8 cellular contexts compared by ENCODE assay signal in genomic region chr20:53738039-53738944, GRCh38.
A peak's percentile ranks its signal among the peaks of the same experiment; 100 is the strongest.
DNase-seq lines count a peak whose midpoint lies in the region; ATAC-seq and TF ChIP-seq lines count a peak whose summit lies in the region.

No MANE protein-coding gene starts in this region.

- intact Hi-C loops in esophagus squamous epithelium (cut with DNase I), result no loop called here

- TF ChIP-seq CTCF in esophagus squamous epithelium (IDR thresholded peaks at IDR 0.05) (no peak), neural cell (IDR thresholded peaks at IDR 0.05; ENCODE audit: poor library complexity, severe bottlenecking) (peak; percentile 16)

- H3K27me3 ChIP-seq in esophagus squamous epithelium, result no peaks in the 10 kb centered on the region
- H3K27me3 ChIP-seq in neural cell (ENCODE audit: insufficient read depth, low read depth, low read length), result no peaks in the 10 kb centered on the region
- H3K27me3 ChIP-seq in H7 (ENCODE audit: control insufficient read depth, insufficient read depth, low read length), result no peaks in the 10 kb centered on the region
- H3K27me3 ChIP-seq in effector memory CD4-positive, alpha-beta T cell (replicated peaks; ENCODE audit: control insufficient read depth, insufficient read depth, low read length, poor library complexity, severe bottlenecking), result no peaks in the 10 kb centered on the region

- H3K9ac ChIP-seq in neural cell (ENCODE audit: low read length), result peak overlapping the region; percentile 67

- H3F3A ChIP-seq in neural cell (ENCODE audit: insufficient read depth, low read length, poor library complexity, severe bottlenecking), result peaks cover 17% of the 10 kb centered on the region

- H3K79me2 ChIP-seq in neural cell (replicated peaks; ENCODE audit: insufficient read depth, low read length), result no peaks in the 10 kb centered on the region

- peak in 1 of 4 donors; percentile 59 for TF ChIP-seq POLR2A in esophagus squamous epithelium (IDR thresholded peaks at IDR 0.05)

- H3K9me3 Mint-ChIP-seq in stimulated activated naive CD8-positive, alpha-beta T cell treated with anti-CD3 and anti-CD28 coated beads, Interleukin-15, Interleukin-2, amounts not matched to agents 100 ng/mL and 50 ng/mL, for 24 hours, result no peaks in the 10 kb centered on the region

- H2AFZ ChIP-seq in neural cell (ENCODE audit: low read depth, low read length), result peak overlapping the region; percentile 15

- H3K4me3 ChIP-seq in esophagus squamous epithelium (peak overlapping the region in 3 of 4 donors; percentile 12 to 22 (median 13)), neural cell (ENCODE audit: low read length) (peak overlapping the region; percentile 57), H7 (ENCODE audit: insufficient read depth, low read depth, low read length) (no peak overlapping the region)
- no peak overlapping the region for H3K4me3 ChIP-seq in effector memory CD4-positive, alpha-beta T cell (ENCODE audit: insufficient read depth, low read depth, low read length, poor library complexity, severe bottlenecking)

- peaks cover 65% of the 10 kb centered on the region for H3K4me1 Mint-ChIP-seq in stimulated activated naive CD8-positive, alpha-beta T cell treated with anti-CD3 and anti-CD28 coated beads, Interleukin-15, Interleukin-2, amounts not matched to agents 100 ng/mL and 50 ng/mL, for 24 hours (ENCODE audit: low read depth)

- peak overlapping the region; percentile 96 for H3K27ac Mint-ChIP-seq in stimulated activated naive CD8-positive, alpha-beta T cell treated with anti-CD3 and anti-CD28 coated beads, Interleukin-15, Interleukin-2, amounts not matched to agents 100 ng/mL and 50 ng/mL, for 24 hours

- H3K4me3 Mint-ChIP-seq in stimulated activated naive CD8-positive, alpha-beta T cell treated with anti-CD3 and anti-CD28 coated beads, Interleukin-15, Interleukin-2, amounts not matched to agents 100 ng/mL and 50 ng/mL, for 24 hours, result no peak overlapping the region

- H3K36me3 ChIP-seq in esophagus squamous epithelium (no peaks in the 10 kb centered on the region), neural cell (ENCODE audit: insufficient read depth, low read length) (no peaks in the 10 kb centered on the region), H7 (replicated peaks; ENCODE audit: control insufficient read depth, insufficient read depth, low read length) (no peaks in the 10 kb centered on the region)
- no peaks in the 10 kb centered on the region for H3K36me3 ChIP-seq in effector memory CD4-positive, alpha-beta T cell (ENCODE audit: control insufficient read depth, insufficient read depth, low read length)

- no peaks in the 10 kb centered on the region for H3K9me3 ChIP-seq in esophagus squamous epithelium
- no peaks in the 10 kb centered on the region for H3K9me3 ChIP-seq in neural cell (ENCODE audit: low read length)
- H3K9me3 ChIP-seq in effector memory CD4-positive, alpha-beta T cell (ENCODE audit: control insufficient read depth, low read length), result no peaks in the 10 kb centered on the region

- H3K4me2 ChIP-seq in neural cell (ENCODE audit: low read length), result peak overlapping the region; percentile 67

- TF ChIP-seq RAD21 in neural cell (conservative IDR thresholded peaks at IDR 0.05), result peak; percentile 49

- H4K20me1 ChIP-seq in neural cell (ENCODE audit: insufficient read depth), result no peaks in the 10 kb centered on the region

- H3K27me3 Mint-ChIP-seq in stimulated activated naive CD8-positive, alpha-beta T cell treated with anti-CD3 and anti-CD28 coated beads, Interleukin-15, Interleukin-2, amounts not matched to agents 100 ng/mL and 50 ng/mL, for 24 hours, result no peaks in the 10 kb centered on the region

- no peaks in the 10 kb centered on the region for H3K9me2 ChIP-seq in neural cell (ENCODE audit: insufficient read depth, low read length)

- H3K4me1 ChIP-seq in esophagus squamous epithelium, result peaks cover 20 to 67% (median 30%) of the 10 kb centered on the region in 3 donors
- H3K4me1 ChIP-seq in effector memory CD4-positive, alpha-beta T cell (ENCODE audit: control insufficient read depth, insufficient read depth, low read length, poor library complexity, severe bottlenecking), result peaks cover 3% of the 10 kb centered on the region

- H3K27ac ChIP-seq in esophagus squamous epithelium, result peak overlapping the region; percentile 75 to 81 (median 78)
- H3K27ac ChIP-seq in neural cell (ENCODE audit: low read length), result peak overlapping the region; percentile 84
- H3K27ac ChIP-seq in effector memory CD4-positive, alpha-beta T cell (ENCODE audit: insufficient read depth, low read length, poor library complexity, severe bottlenecking), result no peak overlapping the region

- DNase-seq in stimulated activated naive CD8-positive, alpha-beta T cell treated with anti-CD3 and anti-CD28 coated beads, Interleukin-15, Interleukin-2, amounts not matched to agents 100 U/mL and 50 U/mL, for 24 hours, result no peak
- DNase-seq in esophagus squamous epithelium (lab: John Stamatoyannopoulos, UW), result no peak
- DNase-seq in H7, result no peak
- no peak for DNase-seq in effector memory CD4-positive, alpha-beta T cell

- peak; percentile 85 for TF ChIP-seq EP300 in neural cell (conservative IDR thresholded peaks at IDR 0.05; ENCODE audit: poor library complexity, severe bottlenecking)

- no peaks in the 10 kb centered on the region for H3K36me3 Mint-ChIP-seq in stimulated activated naive CD8-positive, alpha-beta T cell treated with anti-CD3 and anti-CD28 coated beads, Interleukin-15, Interleukin-2, amounts not matched to agents 100 ng/mL and 50 ng/mL, for 24 hours (ENCODE audit: low read depth)

- ATAC-seq in stimulated activated naive CD8-positive, alpha-beta T cell treated with anti-CD3 and anti-CD28 coated beads, Interleukin-15, Interleukin-2, amounts not matched to agents 100 U/mL and 50 U/mL, for 24 hours, result no peak
- ATAC-seq in HG02642 (IDR thresholded peaks at IDR 0.05; ENCODE audit: poor library complexity, unreplicated experiment), result no peak

- 43 to 55% methylated on average over 23 to 26 of the region's 26 CpGs for WGBS in esophagus squamous epithelium, 2 donors

TF ChIP-seq in PFSK-1, 5 proteins besides CTCF, POLR2A, EP300 and RAD21 (continues in another document):
- TF ChIP-seq, protein P1, sequence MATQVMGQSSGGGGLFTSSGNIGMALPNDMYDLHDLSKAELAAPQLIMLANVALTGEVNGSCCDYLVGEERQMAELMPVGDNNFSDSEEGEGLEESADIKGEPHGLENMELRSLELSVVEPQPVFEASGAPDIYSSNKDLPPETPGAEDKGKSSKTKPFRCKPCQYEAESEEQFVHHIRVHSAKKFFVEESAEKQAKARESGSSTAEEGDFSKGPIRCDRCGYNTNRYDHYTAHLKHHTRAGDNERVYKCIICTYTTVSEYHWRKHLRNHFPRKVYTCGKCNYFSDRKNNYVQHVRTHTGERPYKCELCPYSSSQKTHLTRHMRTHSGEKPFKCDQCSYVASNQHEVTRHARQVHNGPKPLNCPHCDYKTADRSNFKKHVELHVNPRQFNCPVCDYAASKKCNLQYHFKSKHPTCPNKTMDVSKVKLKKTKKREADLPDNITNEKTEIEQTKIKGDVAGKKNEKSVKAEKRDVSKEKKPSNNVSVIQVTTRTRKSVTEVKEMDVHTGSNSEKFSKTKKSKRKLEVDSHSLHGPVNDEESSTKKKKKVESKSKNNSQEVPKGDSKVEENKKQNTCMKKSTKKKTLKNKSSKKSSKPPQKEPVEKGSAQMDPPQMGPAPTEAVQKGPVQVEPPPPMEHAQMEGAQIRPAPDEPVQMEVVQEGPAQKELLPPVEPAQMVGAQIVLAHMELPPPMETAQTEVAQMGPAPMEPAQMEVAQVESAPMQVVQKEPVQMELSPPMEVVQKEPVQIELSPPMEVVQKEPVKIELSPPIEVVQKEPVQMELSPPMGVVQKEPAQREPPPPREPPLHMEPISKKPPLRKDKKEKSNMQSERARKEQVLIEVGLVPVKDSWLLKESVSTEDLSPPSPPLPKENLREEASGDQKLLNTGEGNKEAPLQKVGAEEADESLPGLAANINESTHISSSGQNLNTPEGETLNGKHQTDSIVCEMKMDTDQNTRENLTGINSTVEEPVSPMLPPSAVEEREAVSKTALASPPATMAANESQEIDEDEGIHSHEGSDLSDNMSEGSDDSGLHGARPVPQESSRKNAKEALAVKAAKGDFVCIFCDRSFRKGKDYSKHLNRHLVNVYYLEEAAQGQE (IDR thresholded peaks at IDR 0.05; ENCODE audit: insufficient read depth in 1 of 2, low read depth in 2 of 2, low read length in 2 of 2), result no peak
- TF ChIP-seq POLR2AphosphoS5 (IDR thresholded peaks at IDR 0.05; ENCODE audit: low read depth, low read length) (peak; percentile 88), TAF1 (IDR thresholded peaks at IDR 0.05; ENCODE audit: borderline replicate concordance, insufficient read depth, low read length) (peak; percentile 90), SIN3A (IDR thresholded peaks at IDR 0.05; ENCODE audit: borderline replicate concordance, insufficient read depth, low read length) (no peak)

TF ChIP-seq in neural cell, 6 proteins besides CTCF, POLR2A, EP300 and RAD21 (continues in another document):
- TF ChIP-seq, protein P1 (IDR thresholded peaks at IDR 0.05; ENCODE audit: borderline replicate concordance), result peak; percentile 77
- TF ChIP-seq POLR2AphosphoS5 (IDR thresholded peaks at IDR 0.05) (peak; percentile 89), MXI1 (conservative IDR thresholded peaks at IDR 0.05; ENCODE audit: poor library complexity, severe bottlenecking) (peak; percentile 36), EZH2 (IDR thresholded peaks at IDR 0.05; ENCODE audit: borderline replicate concordance, insufficient read depth, low read length, poor library complexity, severe bottlenecking) (no peak)

Comparison
In these comparisons a context has a peak if more than half of its experiments do, and no peak if none do; other contexts are left out.
1. H3K4me3 ChIP-seq: peak in esophagus squamous epithelium (3 of 4) and neural cell (single experiment); none in H7 (single experiment) and effector memory CD4-positive, alpha-beta T cell (single experiment).